ENCODE assay signal across 7 cellular contexts in the genomic region with DNA sequence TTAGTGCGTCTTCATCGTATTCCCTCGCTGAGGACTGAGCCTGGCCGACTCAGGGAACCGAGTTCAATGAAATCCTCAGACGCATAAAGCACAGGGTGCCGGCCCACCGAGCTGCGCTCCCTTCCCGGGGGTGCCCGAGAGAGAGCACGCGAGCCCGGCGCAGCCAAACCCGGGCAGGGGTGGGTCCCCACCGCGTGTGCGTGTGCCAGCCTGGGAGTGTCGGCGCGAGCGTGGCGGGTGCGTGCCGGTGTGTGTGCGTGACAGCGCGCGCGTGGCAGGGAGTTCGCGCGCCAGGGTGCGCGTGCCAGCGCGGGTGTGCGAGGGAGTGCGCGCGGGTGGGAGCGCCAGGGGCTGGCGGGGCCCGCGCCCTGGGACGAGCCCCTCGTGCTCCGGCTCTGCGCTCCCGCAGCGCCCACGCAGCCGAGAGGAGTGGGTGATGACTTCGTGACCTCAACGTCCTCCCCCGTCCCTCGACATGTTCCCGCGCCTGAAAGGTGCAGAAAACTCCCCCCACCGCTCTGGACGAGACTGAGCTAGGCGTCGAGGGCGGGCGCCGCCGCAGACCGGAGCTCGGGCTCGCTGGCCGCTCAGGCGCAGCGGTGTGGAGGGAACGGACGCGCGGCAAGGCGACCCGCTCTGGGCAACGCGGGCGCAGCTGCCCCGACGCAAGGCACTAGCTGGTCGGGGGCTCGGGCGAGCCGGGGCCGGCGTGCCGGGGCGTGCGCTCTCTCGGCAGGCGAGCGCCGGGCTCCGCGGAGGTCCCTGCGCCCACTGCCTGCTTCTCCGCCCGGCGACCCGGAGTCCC.
DNase-seq lines count a peak whose midpoint lies in the region; ATAC-seq, FAIRE-seq and TF ChIP-seq lines count a peak whose summit lies in the region.

No MANE protein-coding gene starts in this region.

- H3K27ac ChIP-seq in ascending aorta = peak overlapping the region in 1 of 2 donors; percentile 22
- H3K27ac ChIP-seq in gastrocnemius medialis = peak overlapping the region in 3 of 4 donors; percentile 39 to 68 (median 43)

- H3K9me3 ChIP-seq in ascending aorta (no peaks in the 10 kb centered on the region), iPS-15b (ENCODE audit: control insufficient read depth, insufficient read depth, low read length) (no peaks in the 10 kb centered on the region), gastrocnemius medialis (no peaks in the 10 kb centered on the region)

- no peak for FAIRE-seq in urothelium cell line (lab: Jason Lieb, UNC)

- peaks cover 0 to 7% of the 10 kb centered on the region in 2 donors for H3K4me1 ChIP-seq in ascending aorta
- H3K4me1 ChIP-seq in iPS-15b (ENCODE audit: control insufficient read depth, insufficient read depth, low read length) = peaks cover 35% of the 10 kb centered on the region
- H3K4me1 ChIP-seq in gastrocnemius medialis = peaks cover 0 to 9% of the 10 kb centered on the region in 2 donors

- no peak for TF ChIP-seq CTCF in ascending aorta (IDR thresholded peaks at IDR 0.05)
- no peak for TF ChIP-seq CTCF in gastrocnemius medialis (IDR thresholded peaks at IDR 0.05 in 4 of 5, conservative IDR thresholded peaks at IDR 0.05 in 1 of 5)

- no peaks in the 10 kb centered on the region for H3K27me3 ChIP-seq in ascending aorta
- H3K27me3 ChIP-seq in iPS-15b (ENCODE audit: control insufficient read depth, insufficient read depth, low read length) = peaks cover 32% of the 10 kb centered on the region
- H3K27me3 ChIP-seq in gastrocnemius medialis = no peaks in the 10 kb centered on the region

- peak; percentile 66 for DNase-seq in NCI-H345 (lab: John Stamatoyannopoulos, UW)
- DNase-seq in ascending aorta (ENCODE audit: low spot score in 2 of 2) = no peak
- DNase-seq in gastrocnemius medialis = peak in 1 of 2 donors; percentile 12
- DNase-seq in urothelium cell line (ENCODE audit: low spot score) = no peak

- intact Hi-C loops in ascending aorta (cut with DNase I) (no loop called here), gastrocnemius medialis (cut with DNase I; ENCODE audit: low total_unique reads) (no loop called here)

- peak overlapping the region; percentile 62 for H3K9ac ChIP-seq in iPS-15b (ENCODE audit: low read depth, low read length)

- TF ChIP-seq POLR2A in gastrocnemius medialis (IDR thresholded peaks at IDR 0.05) = no peak

- peak; percentile 49 for ATAC-seq in GM18520 (IDR thresholded peaks at IDR 0.05; ENCODE audit: unreplicated experiment)
- peak; percentile 65 for ATAC-seq in HG02588 (IDR thresholded peaks at IDR 0.05; ENCODE audit: unreplicated experiment)
- peak; percentile 46 to 60 for ATAC-seq in gastrocnemius medialis

- H3K4me3 ChIP-seq in ascending aorta (peak overlapping the region; percentile 69 to 71), iPS-15b (ENCODE audit: low read depth, low read length) (peak overlapping the region; percentile 66), gastrocnemius medialis (peak overlapping the region; percentile 41 to 66 (median 58))

- H3K36me3 ChIP-seq in ascending aorta = no peaks in the 10 kb centered on the region
- H3K36me3 ChIP-seq in iPS-15b (ENCODE audit: control insufficient read depth, insufficient read depth, low read length) = no peaks in the 10 kb centered on the region
- H3K36me3 ChIP-seq in gastrocnemius medialis = no peaks in the 10 kb centered on the region

- in situ Hi-C loops in gastrocnemius medialis (cut with MboI; ENCODE audit: low sequenced_read_pairs in 4 of 4) = no loop called here
